2 cellular contexts compared by ENCODE assay signal in genomic region chr17:28262123-28262745, GRCh38.
TF ChIP-seq lines count a peak whose summit lies in the region.

No MANE protein-coding gene starts in this region.

TF ChIP-seq in Ishikawa, 13 proteins besides CTCF, POLR2A, EP300 and RAD21:
- TF ChIP-seq TCF12 (IDR thresholded peaks at IDR 0.05; ENCODE audit: low read depth) (0 out of 2 replicates have a peak, but pooled peaks have one; percentile 26), USF1 (IDR thresholded peaks at IDR 0.05) (peak; percentile 17; the same call in 1 of the 2 replicates)
TF ChIP-seq in Ishikawa: peak in this region for 2; not testable (repeated sequence) for 11.

TF ChIP-seq in H1, 55 proteins besides CTCF, POLR2A, EP300 and RAD21:
- TF ChIP-seq TEAD4 (IDR thresholded peaks at IDR 0.05; ENCODE audit: low read depth, low read length) = 0 out of 2 replicates have a peak, but pooled peaks have one; percentile 12
